Comparison of ENCODE assay signal across 22 cellular contexts in the genomic region with DNA sequence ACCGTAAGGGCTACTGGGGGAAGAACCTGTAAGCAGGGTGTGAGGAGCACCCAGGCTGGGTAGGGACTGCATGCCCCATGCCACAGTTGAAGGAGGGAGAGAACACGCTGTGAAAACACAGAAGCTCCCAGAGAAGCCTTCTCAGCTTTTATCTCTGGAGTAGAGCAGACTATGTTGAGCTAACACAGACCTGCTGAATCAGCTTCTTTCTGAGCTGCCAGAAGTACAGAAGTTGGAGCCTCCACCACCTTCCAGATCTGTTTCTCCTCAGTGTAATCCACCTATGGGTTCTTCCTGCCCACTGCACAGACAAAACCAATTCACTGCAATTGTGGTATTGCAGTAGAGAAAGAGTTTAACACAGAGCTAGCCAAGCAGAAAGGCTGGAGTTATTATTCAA. TPM values are rescaled to one million over a fixed set of nuclear protein-coding genes. Genes with fewer than 3 reads are reported as not detected.
DNase-seq lines count a peak whose midpoint lies in the region; ATAC-seq and TF ChIP-seq lines count a peak whose summit lies in the region.
"Had no signal": no experiment of that assay in that cellular context is flagged by ENCODE, and none has a peak within 500 bp of the region (broad histone marks: within the 10 kb centered on the region; RNA-seq: fewer than 3 reads in every experiment).

No MANE protein-coding gene starts in this region.

- H4K5ac ChIP-seq in IMR-90 (ENCODE audit: low read depth, low read length), result no peak overlapping the region

- no peak for TF ChIP-seq RAD21 in IMR-90 (IDR thresholded peaks at IDR 0.05; ENCODE audit: low read length)

- no peak for DNase-seq in activated naive CD4-positive, alpha-beta T cell treated with anti-CD3 and anti-CD28 coated beads, Interleukin-2, amount 10 ng/mL, durations not matched to agents 7 days and 5 days
- no peak for DNase-seq in activated naive CD4-positive, alpha-beta T cell treated with anti-CD3 and anti-CD28 coated beads, Interleukin-2, amount 50 U/mL, for 72 hours (ENCODE audit: low spot score in 2 of 2)
- DNase-seq in IMR-90 (no peak), endothelial cell (ENCODE audit: low spot score) (no peak)
- no peak for DNase-seq in stimulated activated effector memory CD8-positive, alpha-beta T cell treated with anti-CD3 and anti-CD28 coated beads, Interleukin-12 subunit alpha, Interleukin-12 subunit beta, amount 100 ng/mL, for 72 hours (ENCODE audit: low spot score in 2 of 2)
- DNase-seq: CD4-positive, alpha-beta T cell; COR-L47; DMS 273 treated with DMSO at 0.1 percent for 48 hours; H9; HFFc6; KG1; NCI-H1694; NCI-H2081; NCI-H2171; NCI-H345; NCI-H524; NCI-H774; NK-92 treated with Interleukin-12 subunit alpha and Interleukin-12 subunit beta, amount 100 ng/mL, for 24 hours; SJCRH30 had no signal

- dilution Hi-C loops in IMR-90 (cut with HindIII; ENCODE audit: low sequenced_read_pairs, unreplicated experiment), result no loop called here

- H2AK9ac ChIP-seq in IMR-90 (replicated peaks; ENCODE audit: low read depth, low read length, poor library complexity), result no peak overlapping the region

- H2BK20ac ChIP-seq in IMR-90 (ENCODE audit: low read depth, low read length), result no peak overlapping the region

- no peak overlapping the region for H2AFZ ChIP-seq in IMR-90 (replicated peaks; ENCODE audit: low read length, poor library complexity)

- H4K91ac ChIP-seq in IMR-90 (ENCODE audit: insufficient read depth, low read depth, low read length), result no peak overlapping the region

- no peak overlapping the region for H2BK120ac ChIP-seq in IMR-90 (ENCODE audit: low read depth, low read length)

- H3K36me3 ChIP-seq in IMR-90 (ENCODE audit: control insufficient read depth, insufficient read depth, low read length), result peaks cover 12% of the 10 kb centered on the region

- H3K9me1 ChIP-seq in IMR-90 (ENCODE audit: insufficient read depth, low read length), result peaks cover 3% of the 10 kb centered on the region; the same call in 1 of the 2 replicates

- H3K27ac ChIP-seq in IMR-90 (ENCODE audit: insufficient read depth, low read length), result no peak overlapping the region
- H3K27ac ChIP-seq: SJCRH30 had no signal

- intact Hi-C loops in IMR-90 (cut with micrococcal nuclease), result no loop called here

- no peak overlapping the region for H3K9ac ChIP-seq in IMR-90 (ENCODE audit: low read depth, low read length)

- TF ChIP-seq POLR2A in IMR-90 (IDR thresholded peaks at IDR 0.05; ENCODE audit: low read depth, low read length), result no peak

- no peak overlapping the region for H3K4me2 ChIP-seq in IMR-90 (ENCODE audit: low read depth, low read length)

- in situ Hi-C loops in IMR-90 (cut with MboI; ENCODE audit: low sequenced_read_pairs), result no loop called here

- H3K9me3 ChIP-seq in IMR-90 (ENCODE audit: control insufficient read depth, insufficient read depth, low read length), result no peaks in the 10 kb centered on the region
- H3K9me3 ChIP-seq: SJCRH30 had no signal

- H3K4me1 ChIP-seq in IMR-90 (ENCODE audit: control insufficient read depth, insufficient read depth, low read length), result peaks cover 13% of the 10 kb centered on the region

- H4K8ac ChIP-seq in IMR-90 (ENCODE audit: low read depth in 2 of 2, low read length in 2 of 2), result no peak overlapping the region

- no peak overlapping the region for H3K4me3 Mint-ChIP-seq in activated naive CD4-positive, alpha-beta T cell treated with anti-CD3 and anti-CD28 coated beads, Interleukin-2, amount 10 ng/mL, durations not matched to agents 7 days and 5 days
- H3K4me3 Mint-ChIP-seq in endothelial cell (ENCODE audit: unreplicated experiment), result peak overlapping the region; percentile 73
- H3K4me3 Mint-ChIP-seq in stimulated activated effector memory CD8-positive, alpha-beta T cell treated with anti-CD3 and anti-CD28 coated beads, Interleukin-12 subunit alpha, Interleukin-12 subunit beta, amount 100 ng/mL, for 72 hours, result no peak overlapping the region
- H3K4me3 Mint-ChIP-seq: B cell; CD4-positive, alpha-beta T cell; H9; HFFc6 had no signal

- no peak for TF ChIP-seq CTCF in IMR-90 (conservative IDR thresholded peaks at IDR 0.05; ENCODE audit: low read depth, low read length)
- no peak for TF ChIP-seq CTCF in endothelial cell (IDR thresholded peaks at IDR 0.05; ENCODE audit: unreplicated experiment)

- H3K18ac ChIP-seq in IMR-90 (ENCODE audit: low read depth, low read length), result no peak overlapping the region

- peaks cover 15 to 31% of the 10 kb centered on the region in 2 experiments for H3K79me1 ChIP-seq in IMR-90 (ENCODE audit: low read depth in 1 of 2, low read length in 2 of 2)

- no peaks in the 10 kb centered on the region for H3K27me3 ChIP-seq in IMR-90 (ENCODE audit: control insufficient read depth, insufficient read depth, low read length)
- H3K27me3 ChIP-seq: SJCRH30 had no signal

- no peak for ATAC-seq in activated naive CD4-positive, alpha-beta T cell treated with anti-CD3 and anti-CD28 coated beads, Interleukin-2, amount 50 U/mL, for 72 hours
- ATAC-seq in IMR-90 (ENCODE audit: low read depth) (no peak), HG02970 (IDR thresholded peaks at IDR 0.05; ENCODE audit: low FRiP score, unreplicated experiment) (no peak)
- no peak for ATAC-seq in stimulated activated effector memory CD8-positive, alpha-beta T cell treated with anti-CD3 and anti-CD28 coated beads, Interleukin-12 subunit alpha, Interleukin-12 subunit beta, amount 100 ng/mL, for 72 hours
- ATAC-seq: Panc1 had no signal

- no TSS peak for BruUV-seq in IMR-90 (replicated peaks; lab: Mats Ljungman, UMichigan)

- no peaks in the 10 kb centered on the region for H4K20me1 ChIP-seq in IMR-90 (ENCODE audit: insufficient read depth, low read length)

- no peak overlapping the region for H3K14ac ChIP-seq in IMR-90 (replicated peaks; ENCODE audit: low read depth, low read length)

- POLR2A ChIA-PET in IMR-90 (lab: Charles Lee; ENCODE audit: unreplicated experiment), result no interaction called here

- peaks cover 11% of the 10 kb centered on the region for H3K9me3 Mint-ChIP-seq in activated naive CD4-positive, alpha-beta T cell treated with anti-CD3 and anti-CD28 coated beads, Interleukin-2, amount 10 ng/mL, durations not matched to agents 7 days and 5 days
- H3K9me3 Mint-ChIP-seq in activated naive CD4-positive, alpha-beta T cell treated with anti-CD3 and anti-CD28 coated beads, Interleukin-2, amount 50 U/mL, for 72 hours, result no peaks in the 10 kb centered on the region
- no peaks in the 10 kb centered on the region for H3K9me3 Mint-ChIP-seq in endothelial cell (ENCODE audit: unreplicated experiment)
- H3K9me3 Mint-ChIP-seq in stimulated activated effector memory CD8-positive, alpha-beta T cell treated with anti-CD3 and anti-CD28 coated beads, Interleukin-12 subunit alpha, Interleukin-12 subunit beta, amount 100 ng/mL, for 72 hours, result no peaks in the 10 kb centered on the region
- H3K9me3 Mint-ChIP-seq: CD4-positive, alpha-beta T cell; H9 had no signal

- H3K23ac ChIP-seq in IMR-90 (ENCODE audit: low read depth, low read length), result no peak overlapping the region

- H2BK5ac ChIP-seq in IMR-90 (ENCODE audit: low read depth, low read length, poor library complexity, severe bottlenecking), result no peak overlapping the region

- peak overlapping the region; percentile 69 for H3K27ac Mint-ChIP-seq in activated naive CD4-positive, alpha-beta T cell treated with anti-CD3 and anti-CD28 coated beads, Interleukin-2, amount 10 ng/mL, durations not matched to agents 7 days and 5 days
- H3K27ac Mint-ChIP-seq in activated naive CD4-positive, alpha-beta T cell treated with anti-CD3 and anti-CD28 coated beads, Interleukin-2, amount 50 U/mL, for 72 hours, result no peak overlapping the region
- no peak overlapping the region for H3K27ac Mint-ChIP-seq in endothelial cell (ENCODE audit: unreplicated experiment)
- no peak overlapping the region for H3K27ac Mint-ChIP-seq in stimulated activated effector memory CD8-positive, alpha-beta T cell treated with anti-CD3 and anti-CD28 coated beads, Interleukin-12 subunit alpha, Interleukin-12 subunit beta, amount 100 ng/mL, for 72 hours
- H3K27ac Mint-ChIP-seq: B cell; CD4-positive, alpha-beta T cell; H9; HFFc6 had no signal

- CTCF ChIA-PET in activated naive CD4-positive, alpha-beta T cell treated with anti-CD3 and anti-CD28 coated beads, Interleukin-2, amount 10 ng/mL, durations not matched to agents 7 days and 5 days (lab: Charles Lee), result no interaction called here
- CTCF ChIA-PET in IMR-90 (lab: Yijun Ruan, JAX), result no interaction called here

- H3K4me1 Mint-ChIP-seq in activated naive CD4-positive, alpha-beta T cell treated with anti-CD3 and anti-CD28 coated beads, Interleukin-2, amount 10 ng/mL, durations not matched to agents 7 days and 5 days, result peaks cover 51% of the 10 kb centered on the region
- peaks cover 16% of the 10 kb centered on the region for H3K4me1 Mint-ChIP-seq in endothelial cell (ENCODE audit: unreplicated experiment)
- H3K4me1 Mint-ChIP-seq in stimulated activated effector memory CD8-positive, alpha-beta T cell treated with anti-CD3 and anti-CD28 coated beads, Interleukin-12 subunit alpha, Interleukin-12 subunit beta, amount 100 ng/mL, for 72 hours, result peaks cover 27% of the 10 kb centered on the region

- no peak overlapping the region for H2AK5ac ChIP-seq in IMR-90 (ENCODE audit: low read depth, low read length)

- H3K56ac ChIP-seq in IMR-90 (ENCODE audit: extremely low read depth, insufficient read depth, low read length), result no peak overlapping the region

- H2BK15ac ChIP-seq in IMR-90 (ENCODE audit: low read depth, low read length), result no peak overlapping the region

- H3K36me3 Mint-ChIP-seq in activated naive CD4-positive, alpha-beta T cell treated with anti-CD3 and anti-CD28 coated beads, Interleukin-2, amount 10 ng/mL, durations not matched to agents 7 days and 5 days, result peaks cover 28% of the 10 kb centered on the region
- H3K36me3 Mint-ChIP-seq in activated naive CD4-positive, alpha-beta T cell treated with anti-CD3 and anti-CD28 coated beads, Interleukin-2, amount 50 U/mL, for 72 hours, result peaks cover 6 to 16% of the 10 kb centered on the region in 2 donors
- peaks cover 21% of the 10 kb centered on the region for H3K36me3 Mint-ChIP-seq in endothelial cell (ENCODE audit: low read depth, unreplicated experiment)
- peaks cover 24% of the 10 kb centered on the region for H3K36me3 Mint-ChIP-seq in stimulated activated effector memory CD8-positive, alpha-beta T cell treated with anti-CD3 and anti-CD28 coated beads, Interleukin-12 subunit alpha, Interleukin-12 subunit beta, amount 100 ng/mL, for 72 hours

- no peak overlapping the region for H3K4me3 ChIP-seq in IMR-90 (ENCODE audit: insufficient read depth, low read depth, low read length)
- H3K4me3 ChIP-seq: SJCRH30 had no signal

- H3K4ac ChIP-seq in IMR-90 (ENCODE audit: low read depth, low read length), result no peak overlapping the region

- H3K27me3 Mint-ChIP-seq in activated naive CD4-positive, alpha-beta T cell treated with anti-CD3 and anti-CD28 coated beads, Interleukin-2, amount 10 ng/mL, durations not matched to agents 7 days and 5 days, result peaks cover 4% of the 10 kb centered on the region
- peaks cover 8% of the 10 kb centered on the region for H3K27me3 Mint-ChIP-seq in endothelial cell (ENCODE audit: unreplicated experiment)
- H3K27me3 Mint-ChIP-seq: B cell; CD4-positive, alpha-beta T cell had no signal

- no CpG with 5 or more reads among the region's 2 CpGs for WGBS in IMR-90 (ENCODE audit: extremely low coverage in 2 of 2, insufficient read length in 1 of 2), 2 experiments

RNA-seq across cellular contexts. Expression of a gene that starts 5.4 kb away (rescaled TPM):
- 10 to 100 TPM in 1 of 2 donors, 1 to 10 TPM in 1; 9.1 to 10.4 TPM for total RNA-seq in activated naive CD4-positive, alpha-beta T cell treated with anti-CD3 and anti-CD28 coated beads, Interleukin-2, amount 50 U/mL, for 72 hours
- total RNA-seq in IMR-90 (2012; rRNA removed), result 5.9 and 7.8 TPM in 2 replicates
- polyA plus RNA-seq in IMR-90 (2012; rRNA removed), result 22.1 and 26.2 TPM in 2 replicates
- polyA plus RNA-seq in IMR-90 (2012; cell fraction: cytosol; rRNA removed), result 8.8 and 10.5 TPM in 2 replicates
- 4.2 and 16.5 TPM in 2 replicates for polyA plus RNA-seq in IMR-90 (2012; cell fraction: nucleus; rRNA removed; ENCODE audit: low replicate concordance)
- 7.0 TPM for total RNA-seq in endothelial cell (ENCODE audit: unreplicated experiment)

RNA-seq across cellular contexts. Expression of a gene that starts 6.2 kb away (rescaled TPM):
- 100 to 1,000 TPM; 105 to 119 TPM for total RNA-seq in activated naive CD4-positive, alpha-beta T cell treated with anti-CD3 and anti-CD28 coated beads, Interleukin-2, amount 50 U/mL, for 72 hours
- total RNA-seq in IMR-90 (2012; rRNA removed), result 63.1 and 67.5 TPM in 2 replicates
- 40.3 and 46.5 TPM in 2 replicates for polyA plus RNA-seq in IMR-90 (2012; rRNA removed)
- polyA plus RNA-seq in IMR-90 (2012; cell fraction: cytosol; rRNA removed), result 24.7 and 30.3 TPM in 2 replicates
- 121 and 171 TPM in 2 replicates for polyA plus RNA-seq in IMR-90 (2012; cell fraction: nucleus; rRNA removed; ENCODE audit: low replicate concordance)
- total RNA-seq in endothelial cell (ENCODE audit: unreplicated experiment), result 92.1 TPM

RNA-seq across cellular contexts. Expression of a gene that starts 32.1 kb away (rescaled TPM):
- total RNA-seq in activated naive CD4-positive, alpha-beta T cell treated with anti-CD3 and anti-CD28 coated beads, Interleukin-2, amount 50 U/mL, for 72 hours, result 10 to 100 TPM; 20.7 to 36.0 TPM
- total RNA-seq in IMR-90 (2012; rRNA removed) (2.5 and 2.7 TPM in 2 replicates), endothelial cell (ENCODE audit: unreplicated experiment) (5.9 TPM)
- polyA plus RNA-seq in IMR-90 (2012; rRNA removed), result 5.3 and 6.2 TPM in 2 replicates
- polyA plus RNA-seq in IMR-90 (2012; cell fraction: cytosol; rRNA removed), result 2.8 and 3.1 TPM in 2 replicates
- polyA plus RNA-seq in IMR-90 (2012; cell fraction: nucleus; rRNA removed; ENCODE audit: low replicate concordance), result 20.8 and 32.3 TPM in 2 replicates

RNA-seq across cellular contexts. Expression of a gene that starts 32.4 kb away (rescaled TPM):
- total RNA-seq in activated naive CD4-positive, alpha-beta T cell treated with anti-CD3 and anti-CD28 coated beads, Interleukin-2, amount 50 U/mL, for 72 hours, result 10 to 100 TPM; 52.8 to 63.4 TPM
- total RNA-seq in IMR-90 (2012; rRNA removed) (10.0 and 14.2 TPM in 2 replicates), endothelial cell (ENCODE audit: unreplicated experiment) (36.0 TPM)
- 19.4 and 19.5 TPM in 2 replicates for polyA plus RNA-seq in IMR-90 (2012; rRNA removed)
- polyA plus RNA-seq in IMR-90 (2012; cell fraction: cytosol; rRNA removed), result 7.2 and 7.8 TPM in 2 replicates
- polyA plus RNA-seq in IMR-90 (2012; cell fraction: nucleus; rRNA removed; ENCODE audit: low replicate concordance), result 49.9 and 70.7 TPM in 2 replicates
